8 cellular contexts compared by ENCODE assay signal in the genomic region with DNA sequence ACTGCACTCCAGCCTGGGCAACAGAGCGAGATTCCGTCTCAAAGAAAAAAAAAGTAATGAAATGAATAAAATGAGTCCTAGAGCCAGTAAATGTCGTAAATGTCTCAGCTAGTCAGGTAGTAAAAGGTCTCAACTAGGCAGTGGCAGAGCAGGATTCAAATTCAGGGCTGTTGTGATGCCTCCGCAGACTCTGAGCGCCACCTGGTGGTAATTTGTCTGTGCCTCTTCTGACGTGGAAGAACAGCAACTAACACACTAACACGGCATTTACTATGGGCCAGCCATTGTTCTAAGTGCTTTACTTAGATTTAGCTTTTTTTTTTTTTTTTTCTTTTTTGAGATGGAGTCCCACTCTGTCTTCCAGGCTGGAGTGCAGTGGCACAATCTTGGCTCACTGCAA. TPM values are rescaled to one million over a fixed set of nuclear protein-coding genes. Genes with fewer than 3 reads are reported as not detected.
DNase-seq lines count a peak whose midpoint lies in the region; ATAC-seq and TF ChIP-seq lines count a peak whose summit lies in the region.

No MANE protein-coding gene starts in this region.

- TF ChIP-seq POLR2A in upper lobe of left lung (IDR thresholded peaks at IDR 0.05) = no peak

- H4K12ac ChIP-seq in trophoblast cell (ENCODE audit: low read depth, low read length) = no peak overlapping the region

- H3K23ac ChIP-seq in trophoblast cell (ENCODE audit: low read length) = no peak overlapping the region

- H3K27me3 ChIP-seq in SJSA1 (replicated peaks) (peaks cover 21% of the 10 kb centered on the region), trophoblast cell (ENCODE audit: insufficient read depth, low read length) (no peaks in the 10 kb centered on the region), upper lobe of left lung (no peaks in the 10 kb centered on the region)

- no peak overlapping the region for H2BK5ac ChIP-seq in trophoblast cell (ENCODE audit: low read depth, low read length, poor library complexity)

- H2BK120ac ChIP-seq in trophoblast cell (ENCODE audit: insufficient read depth, low read length, poor library complexity) = no peak overlapping the region

- H3K4me2 ChIP-seq in trophoblast cell (ENCODE audit: low read length) = no peak overlapping the region

- H3K18ac ChIP-seq in trophoblast cell (ENCODE audit: low read length) = no peak overlapping the region

- H2AFZ ChIP-seq in trophoblast cell (ENCODE audit: insufficient read depth, low read length, poor library complexity) = no peak overlapping the region

- H3K4me1 ChIP-seq in SJSA1 (replicated peaks) (no peaks in the 10 kb centered on the region), trophoblast cell (ENCODE audit: control insufficient read depth in 1 of 2, insufficient read depth in 2 of 2, low read length in 2 of 2) (no peaks in the 10 kb centered on the region), upper lobe of left lung (peaks cover 0 to 5% (median 0%) of the 10 kb centered on the region in 4 donors)

- ATAC-seq in upper lobe of left lung (ENCODE audit: low FRiP score in 2 of 2) = peak; percentile 75 to 84
- no peak for ATAC-seq in GM21360 (IDR thresholded peaks at IDR 0.05; ENCODE audit: unreplicated experiment)

- no peak overlapping the region for H4K8ac ChIP-seq in trophoblast cell (ENCODE audit: low read depth, low read length)

- H3K4ac ChIP-seq in trophoblast cell (ENCODE audit: low read depth, low read length) = no peak overlapping the region

- no peak overlapping the region for H3K14ac ChIP-seq in trophoblast cell (ENCODE audit: low read length)

- DNase-seq in DMS114 treated with DMSO at 0.1 percent for 48 hours (lab: John Stamatoyannopoulos, UW; ENCODE audit: unreplicated experiment) (peak; percentile 77), LHCN-M2 (ENCODE audit: low read depth) (peak; percentile 63), SJSA1 (ENCODE audit: low read depth in 1 of 2, low spot score in 2 of 2) (peak; percentile 54 to 82), glomerular endothelial cell (ENCODE audit: extremely low read depth, low read depth, low spot score) (peak; percentile 75), trophoblast cell (peak; percentile 89 to 97), upper lobe of left lung (peak in 1 of 2 donors; percentile 81)
- DNase-seq in activated effector memory CD4-positive, alpha-beta T cell treated with anti-CD3 and anti-CD28 coated beads, Interleukin-2, amount 50 U/mL, for 16 hours = peak; percentile 94

- H2AK5ac ChIP-seq in trophoblast cell (ENCODE audit: low read length) = no peak overlapping the region

- TF ChIP-seq CTCF in upper lobe of left lung (IDR thresholded peaks at IDR 0.05) = peak; percentile 47 to 85 (median 75)

- H4K91ac ChIP-seq in trophoblast cell (ENCODE audit: low read depth, low read length) = no peak overlapping the region

- no peaks in the 10 kb centered on the region for H3K9me3 ChIP-seq in SJSA1 (replicated peaks)
- no peaks in the 10 kb centered on the region for H3K9me3 ChIP-seq in trophoblast cell (ENCODE audit: insufficient read depth, low read depth, low read length)
- no peaks in the 10 kb centered on the region for H3K9me3 ChIP-seq in upper lobe of left lung

- H3K4me3 ChIP-seq in SJSA1 (no peak overlapping the region), trophoblast cell (ENCODE audit: low read depth, low read length) (no peak overlapping the region), upper lobe of left lung (no peak overlapping the region)

- TF ChIP-seq EP300 in upper lobe of left lung (IDR thresholded peaks at IDR 0.05) = no peak

- WGBS in trophoblast cell (ENCODE audit: extremely low coverage, insufficient coverage, insufficient read length) = no CpG with 5 or more reads among the region's 7 CpGs
- WGBS in upper lobe of left lung, 2 donors = 27 to 31% methylated on average over 7 of the region's 7 CpGs

- no peak overlapping the region for H3K27ac ChIP-seq in SJSA1
- H3K27ac ChIP-seq in trophoblast cell (ENCODE audit: low read depth, low read length) = no peak overlapping the region
- H3K27ac ChIP-seq in upper lobe of left lung = no peak overlapping the region

- H3K79me2 ChIP-seq in trophoblast cell (ENCODE audit: control insufficient read depth, insufficient read depth, low read length, poor library complexity) = no peaks in the 10 kb centered on the region

- H3K9ac ChIP-seq in trophoblast cell (ENCODE audit: low read length) = no peak overlapping the region

- no peaks in the 10 kb centered on the region for H3K36me3 ChIP-seq in SJSA1
- no peaks in the 10 kb centered on the region for H3K36me3 ChIP-seq in trophoblast cell (ENCODE audit: control insufficient read depth in 1 of 2, insufficient read depth in 2 of 2, low read length in 2 of 2)
- H3K36me3 ChIP-seq in upper lobe of left lung = no peaks in the 10 kb centered on the region

- no peaks in the 10 kb centered on the region for H3K79me1 ChIP-seq in trophoblast cell (ENCODE audit: low read length)

- no peak overlapping the region for H2BK12ac ChIP-seq in trophoblast cell (ENCODE audit: low read length)

RNA-seq across cellular contexts. Expression of a gene that starts 30.2 kb away (rescaled TPM):
- total RNA-seq in LHCN-M2 (2014; rRNA removed) = not detected in 2 replicates
- polyA plus RNA-seq in LHCN-M2 (2012) = 0.06 TPM
- total RNA-seq in SJSA1 (2014; rRNA removed; shearing (Covaris generic)) = not detected in 2 replicates
- total RNA-seq in glomerular endothelial cell = not detected in 2 replicates
- not detected in 2 replicates for polyA plus RNA-seq in trophoblast cell (2013)
- total RNA-seq in upper lobe of left lung = 10 to 100 TPM in 1 of 6 donors, 1 to 10 TPM in 2, under 1 TPM in 1, not detected in 2; 0.61 to 16.6 (median 2.8) TPM

RNA-seq across cellular contexts. Expression of a gene that starts 48.6 kb away (rescaled TPM):
- total RNA-seq in LHCN-M2 (2014; rRNA removed) (not detected in 2 replicates), glomerular endothelial cell (0.88 and 9.1 TPM in 2 replicates), upper lobe of left lung (10 to 100 TPM in 4 of 6 donors, 1 to 10 TPM in 2; 5.2 to 40.6 (median 20.1) TPM)
- not detected for polyA plus RNA-seq in LHCN-M2 (2012)
- not detected in 2 replicates for total RNA-seq in SJSA1 (2014; rRNA removed; shearing (Covaris generic))
- 10.3 and 11.2 TPM in 2 replicates for polyA plus RNA-seq in trophoblast cell (2013)

RNA-seq across cellular contexts. Expression of a gene that starts 56.2 kb away (rescaled TPM):
- total RNA-seq in LHCN-M2 (2014; rRNA removed) = not detected in 2 replicates
- polyA plus RNA-seq in LHCN-M2 (2012) = not detected
- total RNA-seq in SJSA1 (2014; rRNA removed; shearing (Covaris generic)) = not detected in 2 replicates
- total RNA-seq in glomerular endothelial cell = not detected in 2 replicates
- not detected in 2 replicates for polyA plus RNA-seq in trophoblast cell (2013)
- total RNA-seq in upper lobe of left lung = 1 to 10 TPM in 2 of 6 donors, not detected in 4; 1.3 to 2.8 TPM
